ENCODE assay signal across 19 cellular contexts in the genomic region with DNA sequence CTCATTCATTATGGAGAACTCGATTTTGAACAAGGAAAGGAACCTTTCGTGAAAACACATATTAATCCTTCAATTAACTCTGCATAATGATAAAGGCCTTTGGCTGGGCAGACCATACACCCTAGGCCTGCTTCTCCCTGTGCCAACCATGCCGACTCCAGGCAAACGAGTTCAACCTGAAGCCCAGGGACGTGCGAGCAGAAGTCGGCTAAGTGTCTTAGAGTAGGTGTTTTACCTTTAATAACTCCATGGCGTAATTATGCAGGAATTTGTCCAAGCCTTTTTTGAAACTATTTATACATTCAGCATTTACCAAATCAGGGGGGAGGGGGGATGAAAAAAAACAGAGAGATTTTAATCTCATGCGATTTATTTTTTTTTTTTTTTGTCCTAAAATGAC.
DNase-seq lines count a peak whose midpoint lies in the region; ATAC-seq, FAIRE-seq and TF ChIP-seq lines count a peak whose summit lies in the region.
"Had no signal": no experiment of that assay in that cellular context is flagged by ENCODE, and none has a peak within 500 bp of the region (broad histone marks: within the 10 kb centered on the region; RNA-seq: fewer than 3 reads in every experiment).

No MANE protein-coding gene starts in this region.

- dilution Hi-C loops in keratinocyte (cut with MboI; ENCODE audit: extremely low pct_ligation_motif_present, low sequenced_read_pairs), result no loop called here

- no peak for FAIRE-seq in keratinocyte (lab: Jason Lieb, UNC)
- FAIRE-seq: A549, GM18507, H1 had no signal

- H3K9me3 ChIP-seq in keratinocyte (ENCODE audit: control insufficient read depth, low read depth, low read length) (no peaks in the 10 kb centered on the region), thyroid gland (no peaks in the 10 kb centered on the region)
- H3K9me3 ChIP-seq: A549, testis had no signal

- no peaks in the 10 kb centered on the region for H3K27me3 ChIP-seq in keratinocyte (ENCODE audit: control insufficient read depth, extremely low read depth, insufficient read depth, low read length)
- H3K27me3 ChIP-seq in thyroid gland, result no peaks in the 10 kb centered on the region
- H3K27me3 ChIP-seq: testis had no signal

- H3K9ac ChIP-seq in keratinocyte (ENCODE audit: control insufficient read depth, extremely low read depth, insufficient read depth, low read length), result no peak overlapping the region

- WGBS in thyroid gland, 2 donors, result 37 to 56% methylated on average over 9 of the region's 9 CpGs

- intact Hi-C loops in thyroid gland (cut with DNase I), result no loop called here

- peak overlapping the region; percentile 70 for H3K4me2 ChIP-seq in keratinocyte (ENCODE audit: control insufficient read depth, extremely low read depth, insufficient read depth, low read depth, low read length)
- H3K4me2 ChIP-seq: A549 had no signal

- H3K4me1 ChIP-seq in keratinocyte (ENCODE audit: control insufficient read depth, extremely low read depth, insufficient read depth, low read length) (peaks cover 8% of the 10 kb centered on the region), thyroid gland (peaks cover 13 to 21% of the 10 kb centered on the region in 2 donors)
- H3K4me1 ChIP-seq: A549, heart left ventricle, spleen had no signal

- H2AFZ ChIP-seq in keratinocyte (ENCODE audit: control insufficient read depth, low read length), result peak overlapping the region; percentile 37

- TF ChIP-seq CTCF in keratinocyte (optimal IDR thresholded peaks at IDR 0.05 in 1 of 3, IDR thresholded peaks at IDR 0.05 in 1 of 3, conservative IDR thresholded peaks at IDR 0.05 in 1 of 3; ENCODE audit: extremely low read depth in 1 of 3, insufficient read depth in 2 of 3, low read length in 3 of 3) (no peak), thyroid gland (IDR thresholded peaks at IDR 0.05) (no peak)

- H3K9me1 ChIP-seq in keratinocyte (ENCODE audit: control insufficient read depth, extremely low read depth, insufficient read depth, low read length), result no peaks in the 10 kb centered on the region

- H4K20me1 ChIP-seq in keratinocyte (ENCODE audit: control insufficient read depth, extremely low read depth, insufficient read depth, low read length), result no peaks in the 10 kb centered on the region

- no peaks in the 10 kb centered on the region for H3K79me2 ChIP-seq in keratinocyte (ENCODE audit: control insufficient read depth, insufficient read depth, low read length)

- ATAC-seq in HG03175 (IDR thresholded peaks at IDR 0.05; ENCODE audit: unreplicated experiment) (no peak), GM18519 (IDR thresholded peaks at IDR 0.05; ENCODE audit: low FRiP score, unreplicated experiment) (no peak)
- ATAC-seq: A549; effector memory CD8-positive, alpha-beta T cell had no signal

- peak; percentile 55 for DNase-seq in NCI-H1092 treated with DMSO at 0.1 percent for 48 hours (lab: John Stamatoyannopoulos, UW)
- DNase-seq in NCI-H1092 (lab: John Stamatoyannopoulos, UW), result no peak
- DNase-seq in NCI-H748 (lab: John Stamatoyannopoulos, UW; ENCODE audit: unreplicated experiment), result peak; percentile 74
- no peak for DNase-seq in keratinocyte (ENCODE audit: low read depth, low spot score)
- DNase-seq in thyroid gland, result peak; percentile 71 to 74
- DNase-seq in stimulated activated CD8-positive, alpha-beta memory T cell treated with anti-CD3 and anti-CD28 coated beads, Interleukin-4, amount 100 ng/mL, for 48 hours, result no peak
- DNase-seq: activated CD4-positive, alpha-beta T cell treated with anti-CD3 and anti-CD28 coated beads, Interleukin-2, amount 50 U/mL, for 4 hours; CD4-positive, CD25-positive, alpha-beta regulatory T cell; effector memory CD8-positive, alpha-beta T cell; Right ventricle myocardium superior; spleen; T-helper 1 cell had no signal

- no peak overlapping the region for H3K27ac ChIP-seq in keratinocyte (ENCODE audit: control insufficient read depth, insufficient read depth, low read length)
- H3K27ac ChIP-seq in thyroid gland, result peak overlapping the region; percentile 66 to 88 (median 80)
- H3K27ac ChIP-seq: A549, heart left ventricle, spleen, testis had no signal

- TF ChIP-seq POLR2A in thyroid gland (IDR thresholded peaks at IDR 0.05), result no peak

- H3K4me3 ChIP-seq in keratinocyte (ENCODE audit: control insufficient read depth in 2 of 3, extremely low read depth in 1 of 3, insufficient read depth in 2 of 3, low read depth in 1 of 3, low read length in 3 of 3) (no peak overlapping the region), thyroid gland (replicated peaks in 1 of 3) (no peak overlapping the region)
- H3K4me3 ChIP-seq: A549, heart left ventricle, spleen, testis had no signal

- H3K36me3 ChIP-seq in keratinocyte (ENCODE audit: control insufficient read depth in 2 of 2, extremely low read depth in 1 of 2, insufficient read depth in 2 of 2, low read length in 2 of 2) (no peaks in the 10 kb centered on the region), thyroid gland (no peaks in the 10 kb centered on the region)
- H3K36me3 ChIP-seq: heart left ventricle, spleen had no signal

Comparison
In these comparisons a context has a peak if more than half of its experiments do, and no peak if none do; other contexts are left out.
1. DNase-seq: peak in NCI-H1092 treated with DMSO at 0.1 percent for 48 hours (single experiment), NCI-H748 (single experiment) and thyroid gland (2 of 2); none in NCI-H1092 (single experiment), keratinocyte (single experiment) and stimulated activated CD8-positive, alpha-beta memory T cell treated with anti-CD3 and anti-CD28 coated beads, Interleukin-4, amount 100 ng/mL, for 48 hours (single experiment).